ENCODE assay signal across 23 cellular contexts in the genomic region with DNA sequence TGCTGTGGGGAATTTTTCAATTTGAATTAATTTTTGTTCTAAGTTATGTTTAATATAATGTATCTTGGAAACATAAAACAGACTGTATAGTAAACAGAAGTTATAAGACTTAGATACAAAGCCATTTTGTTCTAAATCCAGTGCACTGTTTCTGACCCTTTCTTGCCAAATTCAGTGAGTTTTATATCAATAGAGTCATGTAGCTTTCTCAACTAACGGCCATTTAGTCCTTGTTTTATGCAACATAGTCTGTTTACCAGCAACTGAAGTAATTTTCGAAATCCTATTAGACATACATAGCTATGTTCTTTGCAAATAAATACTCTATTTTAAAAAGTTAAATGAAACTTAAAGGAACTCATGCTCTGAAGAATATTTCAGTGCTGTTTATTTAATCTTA.
DNase-seq lines count a peak whose midpoint lies in the region; ATAC-seq, FAIRE-seq and TF ChIP-seq lines count a peak whose summit lies in the region.
"Had no signal": no experiment of that assay in that cellular context is flagged by ENCODE, and none has a peak within 500 bp of the region (broad histone marks: within the 10 kb centered on the region; RNA-seq: fewer than 3 reads in every experiment).

No MANE protein-coding gene starts in this region.

- H3K9me3 ChIP-seq in A549 (no peaks in the 10 kb centered on the region), keratinocyte (ENCODE audit: control insufficient read depth, low read depth, low read length) (no peaks in the 10 kb centered on the region), heart right ventricle (no peaks in the 10 kb centered on the region)
- H3K9me3 ChIP-seq: BLaER1 treated with 17β-estradiol and CSF1 and Interleukin-3, amounts not matched to agents 10 nM and 100 nM had no signal

- POLR2A ChIA-PET in A549 (lab: Yijun Ruan, JAX): no interaction called here

- no peak for TF ChIP-seq POLR2A in A549 (IDR thresholded peaks at IDR 0.05; ENCODE audit: low read length)

- peaks cover 18% of the 10 kb centered on the region for H3K9me3 Mint-ChIP-seq in T-helper 2 cell treated with Interferon-gamma antibody and Interleukin-4, amounts not matched to agents 5 μg/mL and 100 μg/mL, for 36 hours
- H3K9me3 Mint-ChIP-seq: GM23338 had no signal

- H3K79me2 ChIP-seq in keratinocyte (ENCODE audit: control insufficient read depth, insufficient read depth, low read length): no peaks in the 10 kb centered on the region

- no peak for TF ChIP-seq RAD21 in A549 (conservative IDR thresholded peaks at IDR 0.05 in 1 of 2, IDR thresholded peaks at IDR 0.05 in 1 of 2)

- no peak overlapping the region for H3K4me3 Mint-ChIP-seq in T-helper 2 cell treated with Interferon-gamma antibody and Interleukin-4, amounts not matched to agents 5 μg/mL and 100 μg/mL, for 36 hours
- H3K4me3 Mint-ChIP-seq: CD8-positive, alpha-beta T cell; GM23338 had no signal

- H3K27ac ChIP-seq in A549 (peak overlapping the region in 1 of 2 experiments; percentile 58; a peak in 1 of 6 replicates), keratinocyte (ENCODE audit: control insufficient read depth, insufficient read depth, low read length) (no peak overlapping the region), heart right ventricle (no peak overlapping the region)
- H3K27ac ChIP-seq: BLaER1 treated with 17β-estradiol and CSF1 and Interleukin-3, amounts not matched to agents 10 nM and 100 nM; SK-N-MC had no signal

- peaks cover 14% of the 10 kb centered on the region; the same call in 2 of the 3 replicates for H3K4me1 ChIP-seq in A549
- peaks cover 20% of the 10 kb centered on the region for H3K4me1 ChIP-seq in keratinocyte (ENCODE audit: control insufficient read depth, extremely low read depth, insufficient read depth, low read length)
- no peaks in the 10 kb centered on the region for H3K4me1 ChIP-seq in heart right ventricle
- H3K4me1 ChIP-seq: BLaER1 treated with 17β-estradiol and CSF1 and Interleukin-3, amounts not matched to agents 10 nM and 100 nM had no signal

- DNase-seq in A549 (ENCODE audit: low read depth in 1 of 2, low spot score in 1 of 2): no peak
- peak; percentile 27 for DNase-seq in LHCN-M2 (ENCODE audit: low read depth)
- DNase-seq in choroid plexus epithelial cell (ENCODE audit: low read depth): peak; percentile 37
- no peak for DNase-seq in keratinocyte (ENCODE audit: low read depth, low spot score)
- no peak for DNase-seq in T-helper 2 cell treated with Interferon-gamma antibody and Interleukin-4, amounts not matched to agents 5 μg/mL and 100 μg/mL, for 36 hours (ENCODE audit: low spot score)
- no peak for DNase-seq in globus pallidus (ENCODE audit: low spot score)
- no peak for DNase-seq in heart right ventricle
- DNase-seq: Calu3; CD8-positive, alpha-beta T cell; GF-D8; KBM-7; NCI-H1092; NCI-H1436 treated with DMSO at 0.1 percent for 48 hours; NCI-H2029; NCI-H345; NCI-H524 treated with DMSO at 0.1 percent for 48 hours had no signal

- no peak overlapping the region for H3K9ac ChIP-seq in keratinocyte (ENCODE audit: control insufficient read depth, extremely low read depth, insufficient read depth, low read length)
- H3K9ac ChIP-seq: BLaER1 treated with 17β-estradiol and CSF1 and Interleukin-3, amounts not matched to agents 10 nM and 100 nM had no signal

- H3K4me2 ChIP-seq in A549 (0 out of 3 replicates have a peak overlapping the region, but pooled peaks have one; percentile 67), keratinocyte (ENCODE audit: control insufficient read depth, extremely low read depth, insufficient read depth, low read depth, low read length) (no peak overlapping the region)
- H3K4me2 ChIP-seq: BLaER1 treated with 17β-estradiol and CSF1 and Interleukin-3, amounts not matched to agents 10 nM and 100 nM; GM23338 had no signal

- 16% methylated on average over 2 of the region's 2 CpGs for WGBS in A549 (ENCODE audit: missing lambda C conversion rate)
- 68 to 78% methylated on average over 2 of the region's 2 CpGs for WGBS in heart right ventricle, 2 donors

- TF ChIP-seq CTCF in A549 (IDR thresholded peaks at IDR 0.05) (no peak), choroid plexus epithelial cell (conservative IDR thresholded peaks at IDR 0.05; ENCODE audit: low read depth, low read length) (no peak), keratinocyte (optimal IDR thresholded peaks at IDR 0.05 in 1 of 3, IDR thresholded peaks at IDR 0.05 in 1 of 3, conservative IDR thresholded peaks at IDR 0.05 in 1 of 3; ENCODE audit: extremely low read depth in 1 of 3, insufficient read depth in 2 of 3, low read length in 3 of 3) (no peak), heart right ventricle (IDR thresholded peaks at IDR 0.05) (no peak)

- no peaks in the 10 kb centered on the region for H3K9me1 ChIP-seq in keratinocyte (ENCODE audit: control insufficient read depth, extremely low read depth, insufficient read depth, low read length)

- no peaks in the 10 kb centered on the region for H3K27me3 Mint-ChIP-seq in T-helper 2 cell treated with Interferon-gamma antibody and Interleukin-4, amounts not matched to agents 5 μg/mL and 100 μg/mL, for 36 hours (ENCODE audit: low read depth)

- H3K4me1 Mint-ChIP-seq in T-helper 2 cell treated with Interferon-gamma antibody and Interleukin-4, amounts not matched to agents 5 μg/mL and 100 μg/mL, for 36 hours (ENCODE audit: low read depth): no peaks in the 10 kb centered on the region

- no peaks in the 10 kb centered on the region for H4K20me1 ChIP-seq in keratinocyte (ENCODE audit: control insufficient read depth, extremely low read depth, insufficient read depth, low read length)
- H4K20me1 ChIP-seq: BLaER1 treated with 17β-estradiol and CSF1 and Interleukin-3, amounts not matched to agents 10 nM and 100 nM had no signal

- intact Hi-C loops in heart right ventricle (cut with DNase I): no loop called here

- no peak overlapping the region for H3K27ac Mint-ChIP-seq in T-helper 2 cell treated with Interferon-gamma antibody and Interleukin-4, amounts not matched to agents 5 μg/mL and 100 μg/mL, for 36 hours
- H3K27ac Mint-ChIP-seq: CD8-positive, alpha-beta T cell; GM23338 had no signal

- H3K36me3 Mint-ChIP-seq in T-helper 2 cell treated with Interferon-gamma antibody and Interleukin-4, amounts not matched to agents 5 μg/mL and 100 μg/mL, for 36 hours (ENCODE audit: low read depth): no peaks in the 10 kb centered on the region
- H3K36me3 Mint-ChIP-seq: CD8-positive, alpha-beta T cell had no signal

- H3K4me3 ChIP-seq in A549 (no peak overlapping the region), choroid plexus epithelial cell (ENCODE audit: low read depth, low read length) (no peak overlapping the region), keratinocyte (ENCODE audit: control insufficient read depth in 2 of 3, extremely low read depth in 1 of 3, insufficient read depth in 2 of 3, low read depth in 1 of 3, low read length in 3 of 3) (no peak overlapping the region), heart right ventricle (no peak overlapping the region)
- H3K4me3 ChIP-seq: BLaER1 treated with 17β-estradiol and CSF1 and Interleukin-3, amounts not matched to agents 10 nM and 100 nM; GM23338; SK-N-MC had no signal

- no peak for TF ChIP-seq EP300 in A549 (IDR thresholded peaks at IDR 0.05)

- ATAC-seq in A549: no peak
- ATAC-seq in HG03469 (IDR thresholded peaks at IDR 0.05; ENCODE audit: unreplicated experiment): no peak
- ATAC-seq in heart right ventricle: no peak
- ATAC-seq: CD8-positive, alpha-beta T cell; GM23338; HCT116; Panc1; Right ventricle myocardium inferior had no signal

- no peak for FAIRE-seq in A549 (lab: Jason Lieb, UNC)
- FAIRE-seq in keratinocyte (lab: Jason Lieb, UNC): no peak

- H3K36me3 ChIP-seq in keratinocyte (ENCODE audit: control insufficient read depth in 2 of 2, extremely low read depth in 1 of 2, insufficient read depth in 2 of 2, low read length in 2 of 2) (no peaks in the 10 kb centered on the region), heart right ventricle (no peaks in the 10 kb centered on the region)
- H3K36me3 ChIP-seq: BLaER1 treated with 17β-estradiol and CSF1 and Interleukin-3, amounts not matched to agents 10 nM and 100 nM had no signal

- H2AFZ ChIP-seq in keratinocyte (ENCODE audit: control insufficient read depth, low read length): peak overlapping the region; percentile 52
- H2AFZ ChIP-seq: GM23338 had no signal

- no peaks in the 10 kb centered on the region for H3K27me3 ChIP-seq in keratinocyte (ENCODE audit: control insufficient read depth, extremely low read depth, insufficient read depth, low read length)
- H3K27me3 ChIP-seq in heart right ventricle: no peaks in the 10 kb centered on the region
- H3K27me3 ChIP-seq: BLaER1 treated with 17β-estradiol and CSF1 and Interleukin-3, amounts not matched to agents 10 nM and 100 nM had no signal

- CTCF ChIA-PET in A549 (lab: Yijun Ruan, JAX): no interaction called here

- dilution Hi-C loops in keratinocyte (cut with MboI; ENCODE audit: extremely low pct_ligation_motif_present, low sequenced_read_pairs): no loop called here

TF ChIP-seq in A549, 52 proteins besides CTCF, POLR2A, EP300 and RAD21 (continues in another document):
- TF ChIP-seq CHD2 (IDR thresholded peaks at IDR 0.05; ENCODE audit: low read length, partially characterized antibody) (no peak), SMC3 (IDR thresholded peaks at IDR 0.05) (no peak), RCOR1 (IDR thresholded peaks at IDR 0.05; ENCODE audit: low read depth, low read length) (no peak)
- TF ChIP-seq, protein P1, sequence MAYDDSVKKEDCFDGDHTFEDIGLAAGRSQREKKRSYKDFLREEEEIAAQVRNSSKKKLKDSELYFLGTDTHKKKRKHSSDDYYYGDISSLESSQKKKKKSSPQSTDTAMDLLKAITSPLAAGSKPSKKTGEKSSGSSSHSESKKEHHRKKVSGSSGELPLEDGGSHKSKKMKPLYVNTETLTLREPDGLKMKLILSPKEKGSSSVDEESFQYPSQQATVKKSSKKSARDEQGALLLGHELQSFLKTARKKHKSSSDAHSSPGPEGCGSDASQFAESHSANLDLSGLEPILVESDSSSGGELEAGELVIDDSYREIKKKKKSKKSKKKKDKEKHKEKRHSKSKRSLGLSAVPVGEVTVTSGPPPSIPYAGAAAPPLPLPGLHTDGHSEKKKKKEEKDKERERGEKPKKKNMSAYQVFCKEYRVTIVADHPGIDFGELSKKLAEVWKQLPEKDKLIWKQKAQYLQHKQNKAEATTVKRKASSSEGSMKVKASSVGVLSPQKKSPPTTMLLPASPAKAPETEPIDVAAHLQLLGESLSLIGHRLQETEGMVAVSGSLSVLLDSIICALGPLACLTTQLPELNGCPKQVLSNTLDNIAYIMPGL (CRISPR knock-in tag; IDR thresholded peaks at IDR 0.05; ENCODE audit: borderline replicate concordance): no peak
- TF ChIP-seq, protein P2, sequence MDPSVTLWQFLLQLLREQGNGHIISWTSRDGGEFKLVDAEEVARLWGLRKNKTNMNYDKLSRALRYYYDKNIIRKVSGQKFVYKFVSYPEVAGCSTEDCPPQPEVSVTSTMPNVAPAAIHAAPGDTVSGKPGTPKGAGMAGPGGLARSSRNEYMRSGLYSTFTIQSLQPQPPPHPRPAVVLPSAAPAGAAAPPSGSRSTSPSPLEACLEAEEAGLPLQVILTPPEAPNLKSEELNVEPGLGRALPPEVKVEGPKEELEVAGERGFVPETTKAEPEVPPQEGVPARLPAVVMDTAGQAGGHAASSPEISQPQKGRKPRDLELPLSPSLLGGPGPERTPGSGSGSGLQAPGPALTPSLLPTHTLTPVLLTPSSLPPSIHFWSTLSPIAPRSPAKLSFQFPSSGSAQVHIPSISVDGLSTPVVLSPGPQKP (IDR thresholded peaks at IDR 0.05; ENCODE audit: low read depth, low read length): no peak

Comparison
In these comparisons a context has a peak if more than half of its experiments do, and no peak if none do; other contexts are left out.
1. DNase-seq: peak in LHCN-M2 (single experiment) and choroid plexus epithelial cell (single experiment); none in A549 (0 of 2), keratinocyte (single experiment), T-helper 2 cell treated with Interferon-gamma antibody and Interleukin-4, amounts not matched to agents 5 μg/mL and 100 μg/mL, for 36 hours (single experiment), globus pallidus (single experiment) and heart right ventricle (0 of 2).